In the genomic region with DNA sequence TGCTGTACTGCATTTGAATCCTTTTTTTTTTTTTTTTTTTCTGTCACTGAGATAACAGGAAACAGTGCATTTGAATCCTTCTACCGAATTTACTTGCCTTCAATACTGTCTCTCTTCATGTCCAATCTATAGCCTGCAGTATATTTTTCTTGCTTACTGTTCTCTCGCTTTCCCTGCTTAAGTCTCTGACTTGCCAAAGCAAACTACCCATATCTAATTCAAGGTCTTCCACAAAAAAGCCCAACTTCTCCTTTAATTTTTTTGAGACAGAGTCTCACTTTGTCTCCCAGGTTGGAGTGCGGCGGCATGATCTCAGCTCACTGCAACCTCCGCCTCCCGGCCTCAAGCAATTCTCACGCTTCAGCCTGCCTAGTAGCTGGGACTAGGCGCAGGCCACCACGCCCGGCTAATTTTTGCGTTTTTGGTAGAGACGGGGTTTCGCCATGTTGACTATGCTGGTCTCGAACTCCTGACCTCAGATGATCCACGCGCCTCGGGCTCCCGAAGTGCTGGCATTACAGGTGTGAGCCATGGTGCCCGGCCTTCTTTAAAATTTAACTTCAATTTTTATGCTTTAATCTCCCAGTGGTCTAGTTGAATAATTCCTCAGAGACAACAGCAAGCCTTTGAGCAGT, we compare ENCODE assay signal across 8 cellular contexts. TPM values are rescaled to one million over a fixed set of nuclear protein-coding genes. Genes with fewer than 3 reads are reported as not detected.
DNase-seq lines count a peak whose midpoint lies in the region; ATAC-seq and TF ChIP-seq lines count a peak whose summit lies in the region.

No MANE protein-coding gene starts in this region.

- no peak for TF ChIP-seq POLR2A in suprapubic skin (IDR thresholded peaks at IDR 0.05)

- peak overlapping the region; percentile 88 for H3K27ac Mint-ChIP-seq in activated CD4-positive, alpha-beta memory T cell treated with anti-CD3 and anti-CD28 coated beads for 36 hours

- CTCF ChIA-PET in activated CD4-positive, alpha-beta memory T cell treated with anti-CD3 and anti-CD28 coated beads for 36 hours (lab: Charles Lee) = interaction anchor here (1.2 to 1.5 kb wide), 5 partner anchors 8 to 93 kb away, joined by 3 to 5 read pairs (median 3); no protein-coding TSS in a partner anchor

- peak; percentile 41 for DNase-seq in activated CD8-positive, alpha-beta memory T cell treated with anti-CD3 and anti-CD28 coated beads for 24 hours
- no peak for DNase-seq in activated CD8-positive, alpha-beta memory T cell treated with anti-CD3 and anti-CD28 coated beads, Interleukin-2, amount 50 U/mL, for 48 hours
- DNase-seq in activated CD4-positive, alpha-beta memory T cell treated with anti-CD3 and anti-CD28 coated beads for 36 hours = peak; percentile 10
- DNase-seq in suprapubic skin (ENCODE audit: low spot score in 2 of 2) (no peak), NCI-H1105 (lab: John Stamatoyannopoulos, UW) (no peak)

- no peak overlapping the region for H3K27ac ChIP-seq in suprapubic skin

- H3K4me3 Mint-ChIP-seq in activated CD4-positive, alpha-beta memory T cell treated with anti-CD3 and anti-CD28 coated beads for 36 hours = peak overlapping the region; percentile 95

- no peak for TF ChIP-seq CTCF in suprapubic skin (IDR thresholded peaks at IDR 0.05)

- H3K9me3 Mint-ChIP-seq in activated CD4-positive, alpha-beta memory T cell treated with anti-CD3 and anti-CD28 coated beads for 36 hours = no peaks in the 10 kb centered on the region

- peaks cover 48% of the 10 kb centered on the region for H3K36me3 Mint-ChIP-seq in activated CD4-positive, alpha-beta memory T cell treated with anti-CD3 and anti-CD28 coated beads for 36 hours

- 33% methylated on average over 19 of the region's 19 CpGs for WGBS in suprapubic skin

- peaks cover 59% of the 10 kb centered on the region for H3K4me1 Mint-ChIP-seq in activated CD4-positive, alpha-beta memory T cell treated with anti-CD3 and anti-CD28 coated beads for 36 hours (ENCODE audit: low read depth)

- intact Hi-C loops in activated CD4-positive, alpha-beta memory T cell treated with anti-CD3 and anti-CD28 coated beads for 36 hours (cut with micrococcal nuclease) = loop anchor here (5.0 kb wide), 1 partner anchor 85 kb away; no protein-coding TSS in a partner anchor

- POLR2A ChIA-PET in activated CD4-positive, alpha-beta memory T cell treated with anti-CD3 and anti-CD28 coated beads for 36 hours (lab: Charles Lee) = interaction anchor here (1.3 to 1.5 kb wide), 2 partner anchors 9 to 29 kb away, joined by 3 to 4 read pairs; no protein-coding TSS in a partner anchor

- H3K4me1 ChIP-seq in suprapubic skin = peaks cover 40% of the 10 kb centered on the region

- peaks cover 38% of the 10 kb centered on the region for H3K36me3 ChIP-seq in suprapubic skin

- no peaks in the 10 kb centered on the region for H3K27me3 ChIP-seq in suprapubic skin

- H3K9me3 ChIP-seq in iPS-18c (ENCODE audit: control insufficient read depth, insufficient read depth, low read length) (no peaks in the 10 kb centered on the region), suprapubic skin (no peaks in the 10 kb centered on the region)

- H3K4me3 ChIP-seq in iPS-18c (ENCODE audit: insufficient read depth, low read depth, low read length) (peak overlapping the region; percentile 100), suprapubic skin (peak overlapping the region; percentile 73)

- H3K27me3 Mint-ChIP-seq in activated CD4-positive, alpha-beta memory T cell treated with anti-CD3 and anti-CD28 coated beads for 36 hours = no peaks in the 10 kb centered on the region

- no peak for ATAC-seq in GM18873 (IDR thresholded peaks at IDR 0.05; ENCODE audit: low FRiP score, unreplicated experiment)
- ATAC-seq in HG02852 (IDR thresholded peaks at IDR 0.05; ENCODE audit: unreplicated experiment) = no peak

- TF ChIP-seq EP300 in suprapubic skin (IDR thresholded peaks at IDR 0.05) = no peak

RNA-seq across cellular contexts. Expression of gene PDCD11, which starts 0.9 kb away (rescaled TPM):
- 10 to 100 TPM; 56.4 to 56.7 TPM for total RNA-seq in activated CD4-positive, alpha-beta memory T cell treated with anti-CD3 and anti-CD28 coated beads for 36 hours
- total RNA-seq in suprapubic skin = 10 to 100 TPM; 26.4 to 38.3 (median 29.3) TPM

RNA-seq across cellular contexts. Expression of gene ATP5MK, which starts 1.0 kb away (rescaled TPM):
- 100 to 1,000 TPM; 436 to 438 TPM for total RNA-seq in activated CD4-positive, alpha-beta memory T cell treated with anti-CD3 and anti-CD28 coated beads for 36 hours
- total RNA-seq in suprapubic skin = 100 to 1,000 TPM in 3 of 4 donors, 10 to 100 TPM in 1; 92.4 to 207 (median 167) TPM

RNA-seq across cellular contexts. Expression of gene TAF5, which starts 29.5 kb away (rescaled TPM):
- 10 to 100 TPM; 12.9 to 13.2 TPM for total RNA-seq in activated CD4-positive, alpha-beta memory T cell treated with anti-CD3 and anti-CD28 coated beads for 36 hours
- 1 to 10 TPM; 3.6 to 5.4 (median 4.1) TPM for total RNA-seq in suprapubic skin

RNA-seq across cellular contexts. Expression of gene PCGF6, which starts 46.4 kb away (rescaled TPM):
- total RNA-seq in activated CD4-positive, alpha-beta memory T cell treated with anti-CD3 and anti-CD28 coated beads for 36 hours = 10 to 100 TPM; 12.4 to 13.4 TPM
- total RNA-seq in suprapubic skin = 1 to 10 TPM; 2.6 to 7.2 (median 4.9) TPM

RNA-seq across cellular contexts. Expression of gene CALHM2, which starts 54.9 kb away (rescaled TPM):
- 10 to 100 TPM; 21.6 to 22.5 TPM for total RNA-seq in activated CD4-positive, alpha-beta memory T cell treated with anti-CD3 and anti-CD28 coated beads for 36 hours
- total RNA-seq in suprapubic skin = 10 to 100 TPM; 13.7 to 17.9 (median 16.3) TPM

Comparison
In these comparisons a context has a peak if more than half of its experiments do, and no peak if none do; other contexts are left out.
1. DNase-seq: peak in activated CD8-positive, alpha-beta memory T cell treated with anti-CD3 and anti-CD28 coated beads for 24 hours (single experiment) and activated CD4-positive, alpha-beta memory T cell treated with anti-CD3 and anti-CD28 coated beads for 36 hours (single experiment); none in activated CD8-positive, alpha-beta memory T cell treated with anti-CD3 and anti-CD28 coated beads, Interleukin-2, amount 50 U/mL, for 48 hours (single experiment), suprapubic skin (0 of 2) and NCI-H1105 (single experiment).